In the genomic region with DNA sequence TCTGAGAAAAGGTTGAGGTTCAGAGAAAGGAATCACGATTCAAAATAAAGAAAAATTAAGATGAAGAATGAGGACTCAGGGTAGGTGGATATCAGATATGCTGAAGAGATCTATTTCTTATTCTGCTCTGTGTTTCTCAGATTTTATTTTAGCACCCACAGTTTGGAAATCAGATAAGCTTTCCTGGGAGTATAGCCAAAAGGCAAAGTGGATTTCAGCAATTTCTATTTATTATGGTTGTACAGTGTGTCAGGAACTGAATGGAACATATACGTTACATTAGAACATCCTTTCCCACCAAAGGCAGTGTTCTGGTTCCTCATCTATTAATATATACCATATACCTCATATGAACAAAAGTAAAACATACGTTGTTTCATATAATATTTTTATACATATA, we compare ENCODE assay signal across 18 cellular contexts. TPM values are rescaled to one million over a fixed set of nuclear protein-coding genes. Genes with fewer than 3 reads are reported as not detected.
DNase-seq lines count a peak whose midpoint lies in the region; TF ChIP-seq lines count a peak whose summit lies in the region.
"Had no signal": no experiment of that assay in that cellular context is flagged by ENCODE, and none has a peak within 500 bp of the region (broad histone marks: within the 10 kb centered on the region; RNA-seq: fewer than 3 reads in every experiment).

No MANE protein-coding gene starts in this region.

- H3K27me3 ChIP-seq in OCI-LY1 (ENCODE audit: insufficient read depth, low read length) (no peaks in the 10 kb centered on the region), dorsolateral prefrontal cortex (no peaks in the 10 kb centered on the region)

- peak overlapping the region; percentile 60; the same call in 1 of the 2 replicates for H2AFZ ChIP-seq in OCI-LY1 (ENCODE audit: low read length)

- H3K4me3 ChIP-seq in OCI-LY1 (ENCODE audit: low read depth, low read length, poor library complexity, severe bottlenecking), result no peak overlapping the region
- peak overlapping the region in 2 of 59 donors; percentile 1 to 3 for H3K4me3 ChIP-seq in dorsolateral prefrontal cortex
- H3K4me3 ChIP-seq: HAP-1 had no signal

- H3K27ac ChIP-seq in OCI-LY1 (ENCODE audit: low read depth, low read length, poor library complexity, severe bottlenecking) (peak overlapping the region; percentile 34), dorsolateral prefrontal cortex (peak overlapping the region in 51 of 59 donors; percentile 12 to 90 (median 76))

- no peak overlapping the region for H3K4me2 ChIP-seq in OCI-LY1 (ENCODE audit: low read length)

- peaks cover 16% of the 10 kb centered on the region for H3K4me1 ChIP-seq in OCI-LY1 (ENCODE audit: insufficient read depth, low read length, severe bottlenecking)
- H3K4me1 ChIP-seq: Caco-2, HAP-1 had no signal

- no peaks in the 10 kb centered on the region for H3F3A ChIP-seq in OCI-LY1 (ENCODE audit: insufficient read depth, low read length)

- H4K20me1 ChIP-seq in OCI-LY1 (ENCODE audit: insufficient read depth, low read length), result no peaks in the 10 kb centered on the region

- no peaks in the 10 kb centered on the region for H3K36me3 ChIP-seq in OCI-LY1 (ENCODE audit: insufficient read depth, low read length)
- H3K36me3 ChIP-seq: HAP-1 had no signal

- H3K9me3 ChIP-seq in OCI-LY1 (ENCODE audit: low read length), result no peaks in the 10 kb centered on the region
- H3K9me3 ChIP-seq: Caco-2, HAP-1 had no signal

- TF ChIP-seq CTCF in OCI-LY1 (IDR thresholded peaks at IDR 0.05; ENCODE audit: low read length), result no peak
- TF ChIP-seq CTCF in dorsolateral prefrontal cortex (IDR thresholded peaks at IDR 0.05 in 54 of 56, conservative IDR thresholded peaks at IDR 0.05 in 2 of 56; ENCODE audit: low read depth in 1 of 56, partially characterized antibody in 56 of 56), result no peak
- no peak for TF ChIP-seq CTCF in GM10266 (IDR thresholded peaks at IDR 0.05; ENCODE audit: control insufficient read depth, insufficient read depth, low read depth, missing control alignments)

- H3K9ac ChIP-seq in OCI-LY1 (ENCODE audit: low read length), result no peak overlapping the region

- intact Hi-C loops in dorsolateral prefrontal cortex (cut with DNase I), result loop anchor here (1.0 to 5.0 kb wide), 4 partner anchors 46 to 207 kb away; no protein-coding TSS in a partner anchor

- H3K79me2 ChIP-seq in OCI-LY1 (ENCODE audit: insufficient read depth, low read length), result no peaks in the 10 kb centered on the region

- DNase-seq in dorsolateral prefrontal cortex, result no peak
- peak; percentile 62 for DNase-seq in inferior parietal cortex (ENCODE audit: extremely low spot score)
- peak; percentile 70 for DNase-seq in superior temporal gyrus (ENCODE audit: extremely low spot score)
- DNase-seq in NCI-H2107 treated with DMSO at 0.1 percent for 48 hours (lab: John Stamatoyannopoulos, UW; ENCODE audit: unreplicated experiment), result no peak
- DNase-seq in GM10266 (ENCODE audit: extremely low spot score), result no peak
- DNase-seq in NCI-H748 treated with DMSO at 0.1 percent for 48 hours (lab: John Stamatoyannopoulos, UW), result no peak
- DNase-seq: Caco-2; CD8-positive, alpha-beta T cell; DMS53; DMS79 treated with DMSO at 0.1 percent for 48 hours; GF-D8; GOT3; HFFc6 had no signal

- no peaks in the 10 kb centered on the region for H3K9me2 ChIP-seq in OCI-LY1 (ENCODE audit: low read depth, low read length)

RNA-seq across cellular contexts. Expression of gene PEX5L, which starts 18.9 kb away (rescaled TPM):
- 100 to 1,000 TPM; 144 to 392 (median 245) TPM for total RNA-seq in dorsolateral prefrontal cortex
- total RNA-seq: A172; A673; Caco-2; CD8-positive, alpha-beta T cell; G401 had no signal

Comparison
In these comparisons a context has a peak if more than half of its experiments do, and no peak if none do; other contexts are left out.
1. DNase-seq: peak in inferior parietal cortex (single experiment) and superior temporal gyrus (single experiment); none in dorsolateral prefrontal cortex (0 of 10), NCI-H2107 treated with DMSO at 0.1 percent for 48 hours (single experiment), GM10266 (single experiment) and NCI-H748 treated with DMSO at 0.1 percent for 48 hours (single experiment).